ENCODE assay signal across 9 cellular contexts in genomic region chr6:123803456-123803861, GRCh38. TPM values are rescaled to one million over a fixed set of nuclear protein-coding genes. Genes with fewer than 3 reads are reported as not detected.
DNase-seq lines count a peak whose midpoint lies in the region; ATAC-seq and TF ChIP-seq lines count a peak whose summit lies in the region.
"Had no signal": no experiment of that assay in that cellular context is flagged by ENCODE, and none has a peak within 500 bp of the region (broad histone marks: within the 10 kb centered on the region; RNA-seq: fewer than 3 reads in every experiment).

No MANE protein-coding gene starts in this region.

- intact Hi-C loops in PC-9 (cut with micrococcal nuclease; ENCODE audit: unreplicated experiment) (loop anchor here (2.0 to 10.0 kb wide), 3 partner anchors 389 to 1049 kb away; no protein-coding TSS in a partner anchor), psoas muscle (cut with DNase I) (loop anchor here (2.0 to 10.0 kb wide), 5 partner anchors 161 to 1051 kb away; no protein-coding TSS in a partner anchor)

- no peaks in the 10 kb centered on the region for H3K9me2 ChIP-seq in PC-9 (ENCODE audit: insufficient read depth)

- H3K27me3 ChIP-seq in PC-9 (ENCODE audit: insufficient read depth, low read depth) = peaks cover 24% of the 10 kb centered on the region
- H3K27me3 ChIP-seq in psoas muscle (ENCODE audit: insufficient read depth in 3 of 3, low read length in 2 of 3) = no peaks in the 10 kb centered on the region

- no peak for DNase-seq in PC-9
- no peak for DNase-seq in fibroblast of pulmonary artery (ENCODE audit: low read depth)
- peak in 1 of 2 donors; percentile 42 for DNase-seq in psoas muscle
- DNase-seq in NCI-H187 treated with DMSO at 0.1 percent for 48 hours (lab: John Stamatoyannopoulos, UW) = no peak
- no peak for DNase-seq in NAMALWA (ENCODE audit: low spot score)

- H3F3A ChIP-seq in PC-9 (ENCODE audit: insufficient read depth, low read depth) = no peaks in the 10 kb centered on the region

- peak overlapping the region; percentile 87 for H3K4me2 ChIP-seq in PC-9

- H3K9me3 ChIP-seq in PC-9 (ENCODE audit: insufficient read depth, low read depth) (no peaks in the 10 kb centered on the region), psoas muscle (no peaks in the 10 kb centered on the region)

- H3K27ac ChIP-seq in PC-9 = no peak overlapping the region
- H3K27ac ChIP-seq in psoas muscle = peak overlapping the region; percentile 54

- ATAC-seq in GM21619 (IDR thresholded peaks at IDR 0.05; ENCODE audit: unreplicated experiment) (peak; percentile 23), psoas muscle (peak; percentile 19 to 50 (median 32)), GM18861 (IDR thresholded peaks at IDR 0.05; ENCODE audit: unreplicated experiment) (no peak)

- TF ChIP-seq CTCF in PC-9 (conservative IDR thresholded peaks at IDR 0.05) (no peak), fibroblast of pulmonary artery (IDR thresholded peaks at IDR 0.05; ENCODE audit: low read length, missing control alignments) (no peak), psoas muscle (IDR thresholded peaks at IDR 0.05) (no peak)

- peak overlapping the region; percentile 56 for H3K4me3 ChIP-seq in GM08714 (ENCODE audit: low read length)
- H3K4me3 ChIP-seq in PC-9 = peak overlapping the region; percentile 57
- H3K4me3 ChIP-seq in fibroblast of pulmonary artery (replicated peaks; ENCODE audit: low read depth, low read length) = peak overlapping the region; percentile 46
- peak overlapping the region; percentile 82 for H3K4me3 ChIP-seq in psoas muscle

- CTCF ChIA-PET in PC-9 (lab: Charles Lee) = interaction anchor here (1.9 kb wide), 1 partner anchor 996 kb away, joined by 4 read pairs; no protein-coding TSS in a partner anchor

- H4K20me1 ChIP-seq in PC-9 (ENCODE audit: insufficient read depth) = no peaks in the 10 kb centered on the region

- no peaks in the 10 kb centered on the region for H3K36me3 ChIP-seq in PC-9 (ENCODE audit: low read depth)
- H3K36me3 ChIP-seq in psoas muscle (ENCODE audit: insufficient read depth in 1 of 2, low read depth in 1 of 2) = no peaks in the 10 kb centered on the region

- POLR2A ChIA-PET in PC-9 (lab: Charles Lee; ENCODE audit: unreplicated experiment) = no interaction called here

- WGBS in psoas muscle, 3 donors = 0 to 1% (median 0%) methylated on average over 17 to 62 of the region's 62 CpGs

- H3K4me1 ChIP-seq in PC-9 (replicated peaks; ENCODE audit: insufficient read depth) (0 out of 2 replicates have a peak, but pooled peaks cover 11% of the 10 kb centered on the region), psoas muscle (peaks cover 6% of the 10 kb centered on the region)

- peak overlapping the region; percentile 76 for H2AFZ ChIP-seq in PC-9

- no TSS peak for BruUV-seq in PC-9 (replicated peaks; lab: Mats Ljungman, UMichigan)

- H3K79me2 ChIP-seq in PC-9 (ENCODE audit: low read depth) = no peaks in the 10 kb centered on the region

RNA-seq across cellular contexts. Expression of gene NKAIN2, which starts 0.2 kb away (rescaled TPM):
- total RNA-seq in PC-9 (2021) = 0.25 TPM in 1 of 2 replicates, not detected in the other
- 10 to 100 TPM in 1 of 4 donors, 1 to 10 TPM in 2, under 1 TPM in 1; 0.65 to 13.5 (median 4.0) TPM for total RNA-seq in psoas muscle
- 1 to 10 TPM in 1 of 3 donors, under 1 TPM in 2; 0.08 to 1.1 (median 0.69) TPM for polyA plus RNA-seq in psoas muscle
- polyA plus RNA-seq: IgD-negative memory B cell had no signal
